12 cellular contexts compared by ENCODE assay signal in the genomic region with DNA sequence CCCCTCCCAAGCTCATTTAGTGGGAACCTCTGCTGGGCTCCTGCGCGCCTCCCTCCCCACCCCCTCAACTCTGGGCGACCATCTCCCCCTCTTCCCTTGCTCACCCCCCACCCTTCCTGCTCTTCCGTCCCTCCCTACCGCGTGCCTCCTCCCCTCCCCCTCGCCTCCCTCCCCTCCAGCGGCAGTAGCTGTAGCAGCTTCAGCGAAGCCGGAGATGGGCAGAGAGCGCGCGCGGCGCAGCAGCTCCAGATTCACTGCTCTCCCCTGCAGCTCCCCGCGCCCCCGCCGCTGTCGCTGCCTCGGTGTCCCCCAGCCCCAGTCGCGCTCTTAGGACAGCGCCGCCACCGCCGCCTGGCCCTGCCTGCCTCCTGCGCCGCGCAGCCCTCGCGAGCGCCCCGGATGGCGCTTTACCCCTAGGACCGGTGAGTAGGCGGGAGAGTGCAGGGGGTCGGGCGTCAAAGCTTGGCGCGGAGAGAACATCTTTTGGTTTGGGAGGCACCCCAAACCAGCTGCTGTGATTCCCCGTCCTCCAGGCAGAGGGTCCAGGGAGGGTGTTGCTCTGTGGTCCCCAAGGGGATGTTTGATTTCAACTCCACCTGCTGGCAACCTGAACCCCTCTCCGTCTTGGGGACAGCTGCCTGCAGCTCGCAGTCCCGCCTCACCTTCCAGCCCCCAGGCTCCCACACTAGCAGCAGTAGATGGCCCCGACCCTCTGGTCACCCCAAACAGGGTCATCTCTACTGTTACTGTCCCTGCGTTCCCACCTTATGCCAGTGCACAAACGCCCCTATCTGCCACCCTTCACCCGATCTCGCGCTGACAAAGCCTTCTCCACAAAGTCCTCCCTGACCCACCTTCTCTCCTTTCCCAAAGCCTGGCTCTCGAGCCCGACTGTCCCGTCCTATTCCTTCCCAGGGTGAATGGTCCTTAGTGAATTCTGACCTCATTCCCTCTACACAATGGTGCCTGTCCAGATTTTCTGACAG. TPM values are rescaled to one million over a fixed set of nuclear protein-coding genes. Genes with fewer than 3 reads are reported as not detected.
DNase-seq lines count a peak whose midpoint lies in the region; ATAC-seq and TF ChIP-seq lines count a peak whose summit lies in the region.
"Had no signal": no experiment of that assay in that cellular context is flagged by ENCODE, and none has a peak within 500 bp of the region (broad histone marks: within the 10 kb centered on the region; RNA-seq: fewer than 3 reads in every experiment).

A gene (plus strand): TSS at position 184 of the 986 bp plus-strand sequence. CDS start 187,182 bp downstream, outside the sequence.

- no peaks in the 10 kb centered on the region for H3K9me3 Mint-ChIP-seq in brain

- peaks cover 26% of the 10 kb centered on the region for H3K27me3 Mint-ChIP-seq in brain

- TF ChIP-seq POLR2A in thyroid gland (IDR thresholded peaks at IDR 0.05), result no peak

- DNase-seq in COR-L47 (lab: John Stamatoyannopoulos, UW), result peak; percentile 92
- peak; percentile 92 for DNase-seq in NCI-H1694 treated with DMSO at 0.1 percent for 48 hours (lab: John Stamatoyannopoulos, UW)
- DNase-seq in SKM-1 (lab: John Stamatoyannopoulos, UW; ENCODE audit: unreplicated experiment), result no peak
- DNase-seq in thyroid gland, result no peak
- DNase-seq: CD4-positive, alpha-beta memory T cell; effector CD8-positive, alpha-beta T cell; KG1 had no signal

- peak within 1 kb of the TSS; percentile 70 for H3K9ac ChIP-seq in mucosa of stomach (ENCODE audit: low read length)

- no peak within 1 kb of the TSS for H3K27ac ChIP-seq in thyroid gland

- intact Hi-C loops in thyroid gland (cut with DNase I), result no loop called here

- TF ChIP-seq CTCF in brain (conservative IDR thresholded peaks at IDR 0.05) (peak in 1 of 2 experiments; percentile 46), thyroid gland (IDR thresholded peaks at IDR 0.05) (no peak)

- 2% methylated on average over 22 to 54 of the region's 54 CpGs for WGBS in thyroid gland, 2 donors

- peak within 1 kb of the TSS; percentile 86 to 95 (median 93) for H3K4me3 Mint-ChIP-seq in brain
- H3K4me3 Mint-ChIP-seq: CD4-positive, alpha-beta memory T cell had no signal

- H3K4me3 ChIP-seq in mucosa of stomach (ENCODE audit: low read length) (peak within 1 kb of the TSS; percentile 53), thyroid gland (replicated peaks in 1 of 3) (no peak within 1 kb of the TSS)

- H3K4me1 ChIP-seq in mucosa of stomach (ENCODE audit: control insufficient read depth, insufficient read depth, low read length) (no peaks in the 10 kb centered on the region), thyroid gland (no peaks in the 10 kb centered on the region)

- H3K27me3 ChIP-seq in mucosa of stomach (ENCODE audit: control insufficient read depth, insufficient read depth, low read length), result no peaks in the 10 kb centered on the region
- no peaks in the 10 kb centered on the region for H3K27me3 ChIP-seq in thyroid gland

- H3K36me3 ChIP-seq in mucosa of stomach (ENCODE audit: control insufficient read depth, insufficient read depth, low read length), result no peaks in the 10 kb centered on the region
- no peaks in the 10 kb centered on the region for H3K36me3 ChIP-seq in thyroid gland

- peaks cover 47% of the 10 kb centered on the region for H3K4me1 Mint-ChIP-seq in brain

- H3K27ac Mint-ChIP-seq in brain, result peak within 1 kb of the TSS; percentile 94 to 99 (median 97)

- peaks cover 6% of the 10 kb centered on the region for H3K36me3 Mint-ChIP-seq in brain
- H3K36me3 Mint-ChIP-seq: CD4-positive, alpha-beta memory T cell had no signal

- ATAC-seq in GM21360 (IDR thresholded peaks at IDR 0.05; ENCODE audit: unreplicated experiment) (no peak), GM18907 (IDR thresholded peaks at IDR 0.05; ENCODE audit: unreplicated experiment) (no peak)

- H3K9me3 ChIP-seq in mucosa of stomach (ENCODE audit: control insufficient read depth, low read length) (no peaks in the 10 kb centered on the region), thyroid gland (no peaks in the 10 kb centered on the region)

RNA-seq across cellular contexts. Expression of the gene that starts here (rescaled TPM):
- polyA plus RNA-seq in brain (ENCODE audit: insufficient read depth, low read depth, low replicate concordance), result 0.85 TPM
- total RNA-seq in thyroid gland, result not detected
- total RNA-seq: CD4-positive, alpha-beta memory T cell; osteoblast had no signal
- polyA plus RNA-seq: CD4-positive, alpha-beta memory T cell had no signal

Comparison
In these comparisons a context has a peak if more than half of its experiments do, and no peak if none do; other contexts are left out.
1. DNase-seq: peak in COR-L47 (single experiment) and NCI-H1694 treated with DMSO at 0.1 percent for 48 hours (single experiment); none in SKM-1 (single experiment) and thyroid gland (0 of 2).